1 cellular context compared by ENCODE assay signal in genomic region chr22:46660604-46661201, GRCh38.
TF ChIP-seq lines count a peak whose summit lies in the region.

No MANE protein-coding gene starts in this region.

TF ChIP-seq in HCT116, 20 proteins besides CTCF, POLR2A, EP300 and RAD21 (continued from another document):
- TF ChIP-seq ZBTB33 (IDR thresholded peaks at IDR 0.05; ENCODE audit: extremely low read depth, insufficient replicate concordance, low read length) (no peak), TCF7L2 (IDR thresholded peaks at IDR 0.05; ENCODE audit: borderline replicate concordance, extremely low read depth, insufficient read depth, insufficient read length) (no peak), EZH2phosphoT487 (IDR thresholded peaks at IDR 0.05; ENCODE audit: borderline replicate concordance) (no peak), ATF3 (IDR thresholded peaks at IDR 0.05) (no peak), SRF (IDR thresholded peaks at IDR 0.05; ENCODE audit: low read depth) (no peak), JUND (IDR thresholded peaks at IDR 0.05) (no peak), YY1 (IDR thresholded peaks at IDR 0.05; ENCODE audit: extremely low read depth, insufficient replicate concordance, low read depth, low read length) (no peak), CEBPB (IDR thresholded peaks at IDR 0.05; ENCODE audit: low read depth) (no peak), ELF1 (IDR thresholded peaks at IDR 0.05; ENCODE audit: borderline replicate concordance, low read depth) (no peak), SIN3A (IDR thresholded peaks at IDR 0.05; ENCODE audit: low read depth) (no peak)
TF ChIP-seq in HCT116: peak in this region for 0.
